ENCODE assay signal across 13 cellular contexts in the genomic region with DNA sequence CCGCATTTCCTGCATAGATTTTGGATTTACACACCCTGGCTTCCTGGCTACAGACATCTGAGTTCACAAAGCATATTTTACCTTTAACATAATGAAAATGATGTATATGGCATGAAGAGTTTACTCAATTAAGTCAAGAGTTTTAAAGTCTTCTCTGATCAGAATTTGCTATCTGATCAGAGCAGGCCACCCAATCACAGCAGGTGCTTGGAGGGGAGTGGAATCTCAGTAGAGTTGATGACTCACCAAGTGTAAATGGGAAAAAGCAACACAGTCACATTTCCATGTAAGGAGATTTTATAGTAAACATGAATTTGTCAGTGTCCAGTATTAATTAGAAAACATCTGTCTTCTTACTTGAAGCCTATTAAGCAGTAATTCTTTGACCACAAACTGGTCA. TPM values are rescaled to one million over a fixed set of nuclear protein-coding genes. Genes with fewer than 3 reads are reported as not detected.
DNase-seq lines count a peak whose midpoint lies in the region; ATAC-seq and TF ChIP-seq lines count a peak whose summit lies in the region.
"Had no signal": no experiment of that assay in that cellular context is flagged by ENCODE, and none has a peak within 500 bp of the region (broad histone marks: within the 10 kb centered on the region; RNA-seq: fewer than 3 reads in every experiment).

No MANE protein-coding gene starts in this region.

- no peak overlapping the region for H3K4me3 ChIP-seq in HFF-Myc (replicated peaks; ENCODE audit: low read depth, low read length)
- no peak overlapping the region for H3K4me3 ChIP-seq in lower leg skin (ENCODE audit: low read depth, poor library complexity, severe bottlenecking)
- H3K4me3 ChIP-seq in lower lobe of right lung, result no peak overlapping the region
- H3K4me3 ChIP-seq: gastrocnemius medialis had no signal

- peaks cover 7% of the 10 kb centered on the region for H3K4me1 ChIP-seq in lower lobe of right lung

- H3K36me3 Mint-ChIP-seq in CD4-positive, alpha-beta T cell (ENCODE audit: low read depth), result peaks cover 65% of the 10 kb centered on the region
- peaks cover 27% of the 10 kb centered on the region for H3K36me3 Mint-ChIP-seq in WTC11

- H3K27me3 ChIP-seq in CD4-positive, alpha-beta T cell (ENCODE audit: control insufficient read depth, insufficient read depth, low read length), result no peaks in the 10 kb centered on the region
- H3K27me3 ChIP-seq in lower lobe of right lung (ENCODE audit: low read depth), result no peaks in the 10 kb centered on the region
- H3K27me3 ChIP-seq: gastrocnemius medialis had no signal

- no peak for TF ChIP-seq CTCF in CD4-positive, alpha-beta T cell (IDR thresholded peaks at IDR 0.05)
- TF ChIP-seq CTCF in HFF-Myc (IDR thresholded peaks at IDR 0.05; ENCODE audit: low read depth, low read length, missing control alignments), result no peak
- no peak for TF ChIP-seq CTCF in WTC11 (IDR thresholded peaks at IDR 0.05)
- no peak for TF ChIP-seq CTCF in lower leg skin (IDR thresholded peaks at IDR 0.05)
- no peak for TF ChIP-seq CTCF in lower lobe of right lung (IDR thresholded peaks at IDR 0.05)

- H3K27me3 Mint-ChIP-seq in CD4-positive, alpha-beta T cell, result no peaks in the 10 kb centered on the region
- H3K27me3 Mint-ChIP-seq in WTC11 (ENCODE audit: low read depth), result no peaks in the 10 kb centered on the region

- H3K9me3 ChIP-seq in CD4-positive, alpha-beta T cell (ENCODE audit: control insufficient read depth, low read length), result no peaks in the 10 kb centered on the region
- no peaks in the 10 kb centered on the region for H3K9me3 ChIP-seq in lower lobe of right lung
- H3K9me3 ChIP-seq: gastrocnemius medialis had no signal

- no peak overlapping the region for H3K4me3 Mint-ChIP-seq in CD4-positive, alpha-beta T cell
- H3K4me3 Mint-ChIP-seq in WTC11, result no peak overlapping the region
- H3K4me3 Mint-ChIP-seq: CD14-positive monocyte had no signal

- H3K9me3 Mint-ChIP-seq in CD4-positive, alpha-beta T cell, result no peaks in the 10 kb centered on the region
- no peaks in the 10 kb centered on the region for H3K9me3 Mint-ChIP-seq in WTC11

- H3K27ac Mint-ChIP-seq in CD4-positive, alpha-beta T cell, result peak overlapping the region; percentile 34
- peak overlapping the region; percentile 34; the same call in 1 of the 2 replicates for H3K27ac Mint-ChIP-seq in WTC11

- peaks cover 53% of the 10 kb centered on the region for H3K36me3 ChIP-seq in lower lobe of right lung

- TF ChIP-seq POLR2A in lower leg skin (IDR thresholded peaks at IDR 0.05), result no peak

- DNase-seq in CD4-positive, alpha-beta T cell, result no peak
- DNase-seq in HFF-Myc (ENCODE audit: extremely low read depth, low read depth), result peak; percentile 66
- no peak for DNase-seq in WTC11 (ENCODE audit: low spot score)
- DNase-seq in iris pigment epithelial cell (ENCODE audit: low read depth), result peak; percentile 62
- no peak for DNase-seq in lower leg skin (ENCODE audit: low spot score in 2 of 2)
- no peak for DNase-seq in lower lobe of right lung
- DNase-seq: cortex of kidney, gastrocnemius medialis, NCI-H146, OCI-M1 had no signal

- peaks cover 58% of the 10 kb centered on the region for H3K4me1 Mint-ChIP-seq in CD4-positive, alpha-beta T cell (ENCODE audit: low read depth)
- peaks cover 31% of the 10 kb centered on the region for H3K4me1 Mint-ChIP-seq in WTC11

- no peak for ATAC-seq in CD4-positive, alpha-beta T cell (ENCODE audit: poor library complexity)
- ATAC-seq in WTC11, result no peak
- ATAC-seq in HG02571 (IDR thresholded peaks at IDR 0.05; ENCODE audit: unreplicated experiment), result no peak
- ATAC-seq in lower lobe of right lung, result no peak
- ATAC-seq in HG02938 (IDR thresholded peaks at IDR 0.05; ENCODE audit: unreplicated experiment), result no peak
- ATAC-seq: gastrocnemius medialis had no signal

- CTCF ChIA-PET in CD4-positive, alpha-beta T cell (lab: Charles Lee), result interaction anchor here (0.7 kb wide), 1 partner anchor 134 kb away, joined by 3 read pairs; no protein-coding TSS in a partner anchor
- CTCF ChIA-PET in WTC11 (lab: Charles Lee), result interaction anchor here (2.0 kb wide), 1 partner anchor 288 kb away, joined by 15 read pairs; no protein-coding TSS in a partner anchor

- intact Hi-C loops in CD4-positive, alpha-beta T cell (cut with DNase I, micrococcal nuclease), result loop anchor here (5.0 kb wide), 2 partner anchors 289 to 1394 kb away; no protein-coding TSS in a partner anchor
- intact Hi-C loops in lower leg skin (cut with DNase I; ENCODE audit: low total_unique reads) (no loop called here), lower lobe of right lung (cut with DNase I) (loop anchor here (10.0 kb wide), 1 partner anchor 524 kb away; no protein-coding TSS in a partner anchor)

- WGBS in lower leg skin, 2 donors, result 97% methylated on average over 1 of the region's 1 CpG

- H3K27ac ChIP-seq in CD4-positive, alpha-beta T cell (ENCODE audit: low read depth, low read length), result no peak overlapping the region
- H3K27ac ChIP-seq in lower lobe of right lung, result no peak overlapping the region
- H3K27ac ChIP-seq: gastrocnemius medialis had no signal

- POLR2A ChIA-PET in CD4-positive, alpha-beta T cell (lab: Charles Lee), result no interaction called here
- POLR2A ChIA-PET in WTC11 (lab: Charles Lee), result no interaction called here

TF ChIP-seq in WTC11, 78 proteins besides CTCF, POLR2A, EP300 and RAD21 (continues in another document):
- TF ChIP-seq HMGA2 (CRISPR knock-in tag; IDR thresholded peaks at IDR 0.05) (no peak), TEAD4 (CRISPR knock-in tag; IDR thresholded peaks at IDR 0.05) (no peak)
- TF ChIP-seq, protein P1, sequence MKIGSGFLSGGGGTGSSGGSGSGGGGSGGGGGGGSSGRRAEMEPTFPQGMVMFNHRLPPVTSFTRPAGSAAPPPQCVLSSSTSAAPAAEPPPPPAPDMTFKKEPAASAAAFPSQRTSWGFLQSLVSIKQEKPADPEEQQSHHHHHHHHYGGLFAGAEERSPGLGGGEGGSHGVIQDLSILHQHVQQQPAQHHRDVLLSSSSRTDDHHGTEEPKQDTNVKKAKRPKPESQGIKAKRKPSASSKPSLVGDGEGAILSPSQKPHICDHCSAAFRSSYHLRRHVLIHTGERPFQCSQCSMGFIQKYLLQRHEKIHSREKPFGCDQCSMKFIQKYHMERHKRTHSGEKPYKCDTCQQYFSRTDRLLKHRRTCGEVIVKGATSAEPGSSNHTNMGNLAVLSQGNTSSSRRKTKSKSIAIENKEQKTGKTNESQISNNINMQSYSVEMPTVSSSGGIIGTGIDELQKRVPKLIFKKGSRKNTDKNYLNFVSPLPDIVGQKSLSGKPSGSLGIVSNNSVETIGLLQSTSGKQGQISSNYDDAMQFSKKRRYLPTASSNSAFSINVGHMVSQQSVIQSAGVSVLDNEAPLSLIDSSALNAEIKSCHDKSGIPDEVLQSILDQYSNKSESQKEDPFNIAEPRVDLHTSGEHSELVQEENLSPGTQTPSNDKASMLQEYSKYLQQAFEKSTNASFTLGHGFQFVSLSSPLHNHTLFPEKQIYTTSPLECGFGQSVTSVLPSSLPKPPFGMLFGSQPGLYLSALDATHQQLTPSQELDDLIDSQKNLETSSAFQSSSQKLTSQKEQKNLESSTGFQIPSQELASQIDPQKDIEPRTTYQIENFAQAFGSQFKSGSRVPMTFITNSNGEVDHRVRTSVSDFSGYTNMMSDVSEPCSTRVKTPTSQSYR (CRISPR knock-in tag; IDR thresholded peaks at IDR 0.05), result no peak
- TF ChIP-seq, protein P2, sequence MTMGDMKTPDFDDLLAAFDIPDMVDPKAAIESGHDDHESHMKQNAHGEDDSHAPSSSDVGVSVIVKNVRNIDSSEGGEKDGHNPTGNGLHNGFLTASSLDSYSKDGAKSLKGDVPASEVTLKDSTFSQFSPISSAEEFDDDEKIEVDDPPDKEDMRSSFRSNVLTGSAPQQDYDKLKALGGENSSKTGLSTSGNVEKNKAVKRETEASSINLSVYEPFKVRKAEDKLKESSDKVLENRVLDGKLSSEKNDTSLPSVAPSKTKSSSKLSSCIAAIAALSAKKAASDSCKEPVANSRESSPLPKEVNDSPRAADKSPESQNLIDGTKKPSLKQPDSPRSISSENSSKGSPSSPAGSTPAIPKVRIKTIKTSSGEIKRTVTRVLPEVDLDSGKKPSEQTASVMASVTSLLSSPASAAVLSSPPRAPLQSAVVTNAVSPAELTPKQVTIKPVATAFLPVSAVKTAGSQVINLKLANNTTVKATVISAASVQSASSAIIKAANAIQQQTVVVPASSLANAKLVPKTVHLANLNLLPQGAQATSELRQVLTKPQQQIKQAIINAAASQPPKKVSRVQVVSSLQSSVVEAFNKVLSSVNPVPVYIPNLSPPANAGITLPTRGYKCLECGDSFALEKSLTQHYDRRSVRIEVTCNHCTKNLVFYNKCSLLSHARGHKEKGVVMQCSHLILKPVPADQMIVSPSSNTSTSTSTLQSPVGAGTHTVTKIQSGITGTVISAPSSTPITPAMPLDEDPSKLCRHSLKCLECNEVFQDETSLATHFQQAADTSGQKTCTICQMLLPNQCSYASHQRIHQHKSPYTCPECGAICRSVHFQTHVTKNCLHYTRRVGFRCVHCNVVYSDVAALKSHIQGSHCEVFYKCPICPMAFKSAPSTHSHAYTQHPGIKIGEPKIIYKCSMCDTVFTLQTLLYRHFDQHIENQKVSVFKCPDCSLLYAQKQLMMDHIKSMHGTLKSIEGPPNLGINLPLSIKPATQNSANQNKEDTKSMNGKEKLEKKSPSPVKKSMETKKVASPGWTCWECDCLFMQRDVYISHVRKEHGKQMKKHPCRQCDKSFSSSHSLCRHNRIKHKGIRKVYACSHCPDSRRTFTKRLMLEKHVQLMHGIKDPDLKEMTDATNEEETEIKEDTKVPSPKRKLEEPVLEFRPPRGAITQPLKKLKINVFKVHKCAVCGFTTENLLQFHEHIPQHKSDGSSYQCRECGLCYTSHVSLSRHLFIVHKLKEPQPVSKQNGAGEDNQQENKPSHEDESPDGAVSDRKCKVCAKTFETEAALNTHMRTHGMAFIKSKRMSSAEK (CRISPR knock-in tag; IDR thresholded peaks at IDR 0.05; ENCODE audit: borderline replicate concordance), result no peak

RNA-seq across cellular contexts. Expression of a gene that starts 10.9 kb away (rescaled TPM):
- 10 to 100 TPM in 1 of 2 experiments, 1 to 10 TPM in 1; 8.4 to 10.2 TPM for total RNA-seq in CD4-positive, alpha-beta T cell
- total RNA-seq in WTC11 (2021), result 26.9 to 28.3 TPM (median 27.9 TPM) in 3 replicates
- total RNA-seq in lower leg skin, result 10 to 100 TPM; 17.1 to 18.3 (median 17.7) TPM
- total RNA-seq in lower lobe of right lung, result 24.2 TPM

RNA-seq across cellular contexts. Expression of a gene that starts 22.0 kb away (rescaled TPM):
- 10 to 100 TPM; 10.5 to 12.3 TPM for total RNA-seq in CD4-positive, alpha-beta T cell
- 21.4 to 26.7 TPM (median 22.3 TPM) in 3 replicates for total RNA-seq in WTC11 (2021)
- 10 to 100 TPM in 3 of 4 donors, 1 to 10 TPM in 1; 7.3 to 15.0 (median 12.1) TPM for total RNA-seq in lower leg skin
- 24.7 TPM for total RNA-seq in lower lobe of right lung

Comparison
In these comparisons a context has a peak if more than half of its experiments do, and no peak if none do; other contexts are left out.
1. DNase-seq: peak in HFF-Myc (single experiment) and iris pigment epithelial cell (single experiment); none in CD4-positive, alpha-beta T cell (0 of 10), WTC11 (single experiment), lower leg skin (0 of 2) and lower lobe of right lung (single experiment).